8 cellular contexts compared by ENCODE assay signal in the genomic region with DNA sequence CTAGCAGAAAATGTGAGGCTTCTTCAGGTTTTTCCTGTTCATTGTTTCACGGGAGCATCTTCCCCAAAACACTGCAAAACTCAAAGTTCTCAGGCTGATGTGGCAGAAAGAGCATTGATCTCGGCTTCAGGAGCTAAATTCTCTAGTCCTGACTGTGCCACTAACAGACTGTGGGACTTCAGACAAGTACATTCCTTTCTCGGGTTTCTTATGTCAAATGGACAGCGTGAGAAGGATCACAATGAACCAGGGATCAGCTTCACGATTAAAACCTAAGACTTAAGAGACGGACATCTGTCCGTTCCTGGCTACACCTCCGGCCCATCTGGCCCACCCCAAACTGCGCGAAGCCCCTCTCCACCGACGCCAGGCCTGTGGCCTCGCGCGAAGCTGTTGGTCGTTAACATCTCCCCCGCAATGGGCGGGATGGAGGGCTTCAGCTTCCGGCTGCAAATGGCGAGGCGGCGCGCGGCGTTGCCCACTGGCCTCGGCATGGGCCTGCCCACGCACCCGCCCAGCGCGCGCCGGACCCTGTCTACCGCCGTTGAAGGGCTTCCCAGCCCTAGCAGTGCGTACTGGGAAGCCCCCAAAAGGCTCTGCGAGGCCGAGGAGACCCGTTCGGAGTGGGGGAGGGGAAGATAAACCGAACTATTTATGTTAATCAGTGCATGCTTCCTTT. TPM values are rescaled to one million over a fixed set of nuclear protein-coding genes. Genes with fewer than 3 reads are reported as not detected.
DNase-seq lines count a peak whose midpoint lies in the region; ATAC-seq and TF ChIP-seq lines count a peak whose summit lies in the region.

No MANE protein-coding gene starts in this region.

- H3K9me3 Mint-ChIP-seq in chondrocyte (ENCODE audit: low read depth): no peaks in the 10 kb centered on the region

- H3K27ac ChIP-seq in lung (ENCODE audit: low read depth in 1 of 2, low read length in 1 of 2) (peak overlapping the region; percentile 99 to 100), stomach smooth muscle (ENCODE audit: low read length) (peak overlapping the region; percentile 99)

- peak overlapping the region; percentile 100 for H3K27ac Mint-ChIP-seq in chondrocyte (ENCODE audit: unreplicated experiment)

- peak overlapping the region; percentile 95 for H3K4me3 Mint-ChIP-seq in chondrocyte (ENCODE audit: unreplicated experiment)

- 5 to 6% methylated on average over 40 of the region's 40 CpGs for WGBS in lung, 2 donors

- ATAC-seq in HG02642 (IDR thresholded peaks at IDR 0.05; ENCODE audit: poor library complexity, unreplicated experiment): peak; percentile 39
- ATAC-seq in lung (ENCODE audit: insufficient read depth, low FRiP score): peak; percentile 59
- ATAC-seq in GM18909 (IDR thresholded peaks at IDR 0.05; ENCODE audit: poor library complexity, unreplicated experiment): no peak

- TF ChIP-seq CTCF in chondrocyte (IDR thresholded peaks at IDR 0.05) (no peak), lung (IDR thresholded peaks at IDR 0.05; ENCODE audit: control extremely low read depth, extremely low read depth) (no peak)

- H3K4me3 ChIP-seq in NT2/D1 (ENCODE audit: insufficient read length, low read depth) (peak overlapping the region; percentile 82), lung (peak overlapping the region; percentile 85), stomach smooth muscle (ENCODE audit: low read length in 2 of 2) (peak overlapping the region; percentile 67 to 96)

- H3K36me3 ChIP-seq in NT2/D1 (ENCODE audit: insufficient read depth, insufficient read length, low read length) (peaks cover 8% of the 10 kb centered on the region), lung (ENCODE audit: control insufficient read depth in 2 of 2, insufficient read depth in 2 of 2, low read length in 2 of 2) (no peaks in the 10 kb centered on the region), stomach smooth muscle (ENCODE audit: control insufficient read depth in 2 of 2, insufficient read depth in 2 of 2, low read length in 2 of 2) (no peaks in the 10 kb centered on the region)

- H3K9me3 ChIP-seq in NT2/D1 (ENCODE audit: insufficient read depth, low read length): no peaks in the 10 kb centered on the region
- H3K9me3 ChIP-seq in lung (ENCODE audit: control insufficient read depth in 2 of 2, insufficient read depth in 1 of 2, low read length in 1 of 2): no peaks in the 10 kb centered on the region
- no peaks in the 10 kb centered on the region for H3K9me3 ChIP-seq in stomach smooth muscle (ENCODE audit: control insufficient read depth in 2 of 2, low read length in 2 of 2)

- H3K9ac ChIP-seq in NT2/D1 (ENCODE audit: insufficient read length, low read depth) (peak overlapping the region; percentile 77), stomach smooth muscle (ENCODE audit: low read length in 2 of 2) (peak overlapping the region; percentile 96 to 98)

- H3K27me3 ChIP-seq in NT2/D1 (ENCODE audit: insufficient read depth, insufficient read length) (no peaks in the 10 kb centered on the region), lung (ENCODE audit: control insufficient read depth, insufficient read depth) (no peaks in the 10 kb centered on the region), stomach smooth muscle (ENCODE audit: control insufficient read depth in 1 of 2, insufficient read depth in 2 of 2, low read length in 2 of 2) (no peaks in the 10 kb centered on the region)

- peak; percentile 79 for DNase-seq in activated CD4-positive, alpha-beta T cell treated with anti-CD3 and anti-CD28 coated beads for 48 hours
- DNase-seq in activated CD4-positive, alpha-beta T cell treated with anti-CD3 and anti-CD28 coated beads, Interleukin-2, amount 50 U/mL, for 4 hours: no peak
- DNase-seq in NT2/D1 (ENCODE audit: low read depth, low spot score): no peak
- DNase-seq in chondrocyte (ENCODE audit: low spot score): peak; percentile 92
- no peak for DNase-seq in lung (ENCODE audit: low spot score)

- no peaks in the 10 kb centered on the region for H3K27me3 Mint-ChIP-seq in chondrocyte (ENCODE audit: low read depth)

- peaks cover 36% of the 10 kb centered on the region for H3K4me1 Mint-ChIP-seq in chondrocyte (ENCODE audit: low read depth)

- H3K36me3 Mint-ChIP-seq in chondrocyte (ENCODE audit: low read depth): peaks cover 2% of the 10 kb centered on the region

- no peaks in the 10 kb centered on the region for H3K4me1 ChIP-seq in NT2/D1 (ENCODE audit: insufficient read depth, insufficient read length)
- peaks cover 0 to 5% of the 10 kb centered on the region in 2 donors for H3K4me1 ChIP-seq in lung (ENCODE audit: control insufficient read depth in 2 of 2, insufficient read depth in 2 of 2, low read length in 2 of 2)
- H3K4me1 ChIP-seq in stomach smooth muscle (ENCODE audit: control insufficient read depth, insufficient read depth, low read length): peaks cover 10% of the 10 kb centered on the region

RNA-seq across cellular contexts. Expression of gene DDX50, which starts 0.5 kb away (rescaled TPM):
- total RNA-seq in chondrocyte: 34.7 to 37.9 TPM (median 35.9 TPM) in 3 replicates
- 10 to 100 TPM; 27.5 to 32.7 TPM for total RNA-seq in lung
- 10 to 100 TPM; 14.5 to 24.6 TPM for polyA plus RNA-seq in lung

RNA-seq across cellular contexts. Expression of gene DDX21, which starts 55.4 kb away (rescaled TPM):
- total RNA-seq in chondrocyte: 52.9 to 58.5 TPM (median 55.8 TPM) in 3 replicates
- 10 to 100 TPM; 39.3 to 54.5 TPM for total RNA-seq in lung
- 10 to 100 TPM; 20.6 to 76.6 TPM for polyA plus RNA-seq in lung

Comparison
In these comparisons a context has a peak if more than half of its experiments do, and no peak if none do; other contexts are left out.
1. DNase-seq: peak in activated CD4-positive, alpha-beta T cell treated with anti-CD3 and anti-CD28 coated beads for 48 hours (single experiment) and chondrocyte (single experiment); none in activated CD4-positive, alpha-beta T cell treated with anti-CD3 and anti-CD28 coated beads, Interleukin-2, amount 50 U/mL, for 4 hours (0 of 2), NT2/D1 (single experiment) and lung (single experiment).
2. Peak in every context shown above with its lines, with median percentiles within 50 percentile points of each other: H3K4me3 ChIP-seq.